33 cellular contexts compared by ENCODE assay signal in the genomic region with DNA sequence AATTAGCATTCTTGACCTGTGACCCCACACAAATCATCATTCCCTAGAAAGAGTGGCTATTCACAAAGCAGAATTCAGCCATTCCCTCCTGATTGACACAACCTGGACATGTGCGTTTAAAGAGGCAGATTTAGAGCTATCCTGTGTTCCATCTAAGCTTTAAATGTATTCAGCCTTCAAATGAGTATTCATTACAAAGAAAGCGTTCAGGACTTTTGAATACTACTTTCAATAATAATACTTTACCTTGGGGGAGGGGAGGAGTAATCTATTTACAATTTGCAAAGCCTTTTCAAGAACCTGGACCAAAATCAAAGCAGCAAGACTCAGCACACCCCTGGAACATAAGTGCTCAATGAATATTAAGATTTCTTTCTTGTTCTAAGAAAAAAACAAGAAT. TPM values are rescaled to one million over a fixed set of nuclear protein-coding genes. Genes with fewer than 3 reads are reported as not detected.
"Had no signal": no experiment of that assay in that cellular context is flagged by ENCODE, and none has a peak within 500 bp of the region (broad histone marks: within the 10 kb centered on the region; RNA-seq: fewer than 3 reads in every experiment).

No MANE protein-coding gene starts in this region.

- H3K27ac Mint-ChIP-seq: activated CD4-positive, alpha-beta T cell treated with anti-CD3 and anti-CD28 coated beads, Interleukin-2, amount 10 ng/mL, durations not matched to agents 24 days and 14 days; activated CD8-positive, alpha-beta T cell treated with anti-CD3 and anti-CD28 coated beads for 36 hours; activated naive CD4-positive, alpha-beta T cell treated with anti-CD3 and anti-CD28 coated beads for 36 hours; activated naive CD8-positive, alpha-beta T cell; activated naive CD8-positive, alpha-beta T cell treated with anti-CD3 and anti-CD28 coated beads, Interleukin-2, amount 50 U/mL, for 24 hours; activated T-helper 2 cell treated with anti-CD3 and anti-CD28 coated beads, Interferon-gamma antibody, Interleukin-2, Interleukin-4, amounts not matched to agents 10 μg/mL and 5 μg/mL and 100 μg/mL, durations not matched to agents 14 hours and 24 hours and 36 hours had no signal

- H3K36me3 Mint-ChIP-seq: activated naive CD8-positive, alpha-beta T cell had no signal

- H3K27me3 Mint-ChIP-seq: activated CD4-positive, alpha-beta T cell treated with anti-CD3 and anti-CD28 coated beads, Interleukin-2, amount 10 ng/mL, durations not matched to agents 24 days and 14 days; activated CD8-positive, alpha-beta T cell treated with anti-CD3 and anti-CD28 coated beads for 36 hours; activated naive CD8-positive, alpha-beta T cell; activated naive CD8-positive, alpha-beta T cell treated with anti-CD3 and anti-CD28 coated beads, Interleukin-2, amount 50 U/mL, for 24 hours had no signal

- ATAC-seq: activated CD8-positive, alpha-beta T cell treated with anti-CD3 and anti-CD28 coated beads for 36 hours; activated naive CD8-positive, alpha-beta T cell treated with anti-CD3 and anti-CD28 coated beads, Interleukin-2, amount 50 U/mL, for 24 hours; Right ventricle myocardium inferior had no signal

- H3K4me3 ChIP-seq: PC-9 had no signal

- H3K4me3 Mint-ChIP-seq: activated CD4-positive, alpha-beta T cell treated with anti-CD3 and anti-CD28 coated beads, Interleukin-2, amount 10 ng/mL, durations not matched to agents 24 days and 14 days; activated CD8-positive, alpha-beta T cell treated with anti-CD3 and anti-CD28 coated beads for 36 hours; activated naive CD4-positive, alpha-beta T cell treated with anti-CD3 and anti-CD28 coated beads for 36 hours; activated naive CD8-positive, alpha-beta T cell; activated naive CD8-positive, alpha-beta T cell treated with anti-CD3 and anti-CD28 coated beads, Interleukin-2, amount 50 U/mL, for 24 hours had no signal

- H3K27me3 ChIP-seq: brain microvascular endothelial cell had no signal

- H3K36me3 ChIP-seq: brain microvascular endothelial cell, WERI-Rb-1 had no signal

- DNase-seq: activated CD4-positive, alpha-beta T cell treated with anti-CD3 and anti-CD28 coated beads, Interleukin-2, amount 10 ng/mL, durations not matched to agents 24 days and 14 days; activated CD4-positive, alpha-beta T cell treated with anti-CD3 and anti-CD28 coated beads, Interleukin-2, amount 50 U/mL, for 4 hours; activated CD8-positive, alpha-beta T cell treated with anti-CD3 and anti-CD28 coated beads for 36 hours; activated gamma-delta T cell; activated naive CD4-positive, alpha-beta T cell treated with anti-CD3 and anti-CD28 coated beads for 36 hours; activated naive CD8-positive, alpha-beta T cell treated with anti-CD3 and anti-CD28 coated beads, Interleukin-2, amount 50 U/mL, for 24 hours; activated T-cell treated with anti-CD3 and anti-CD28 coated beads, Interleukin-2, amount 50 U/mL, for 1 hour; anterior cingulate cortex; brain microvascular endothelial cell; central memory CD4-positive, alpha-beta T cell; NCI-H1092 treated with DMSO at 0.1 percent for 48 hours; NCI-H1417; NCI-H146; NCI-H187; NCI-H2029 treated with DMSO at 0.1 percent for 48 hours; NCI-H2107; NCI-H2171; NCI-H510A; NCI-H526; NCI-H748 treated with DMSO at 0.1 percent for 48 hours; SIG-M5; SW 1271; T-helper 1 cell; T-helper 2 cell; T-helper 9 cell; WERI-Rb-1 had no signal

- H3K27ac ChIP-seq: brain microvascular endothelial cell, PC-9, RWPE1, WERI-Rb-1 had no signal

- H2AFZ ChIP-seq: PC-9 had no signal

- H3K4me2 ChIP-seq: PC-9 had no signal

- H3K9me3 Mint-ChIP-seq: activated CD4-positive, alpha-beta T cell treated with anti-CD3 and anti-CD28 coated beads, Interleukin-2, amount 10 ng/mL, durations not matched to agents 24 days and 14 days; activated CD8-positive, alpha-beta T cell treated with anti-CD3 and anti-CD28 coated beads for 36 hours; activated naive CD4-positive, alpha-beta T cell treated with anti-CD3 and anti-CD28 coated beads for 36 hours; activated naive CD8-positive, alpha-beta T cell treated with anti-CD3 and anti-CD28 coated beads, Interleukin-2, amount 50 U/mL, for 24 hours; activated T-helper 2 cell treated with anti-CD3 and anti-CD28 coated beads, Interferon-gamma antibody, Interleukin-2, Interleukin-4, amounts not matched to agents 10 μg/mL and 5 μg/mL and 100 μg/mL, durations not matched to agents 14 hours and 24 hours and 36 hours had no signal

- H3K4me1 Mint-ChIP-seq: activated CD4-positive, alpha-beta T cell treated with anti-CD3 and anti-CD28 coated beads, Interleukin-2, amount 10 ng/mL, durations not matched to agents 24 days and 14 days; activated naive CD8-positive, alpha-beta T cell treated with anti-CD3 and anti-CD28 coated beads, Interleukin-2, amount 50 U/mL, for 24 hours had no signal

RNA-seq across cellular contexts. Expression of gene GPC4, which starts 22.5 kb away (rescaled TPM):
- total RNA-seq: activated CD8-positive, alpha-beta memory T cell treated with anti-CD3 and anti-CD28 coated beads for 36 hours; activated CD8-positive, alpha-beta T cell treated with anti-CD3 and anti-CD28 coated beads for 36 hours; activated T-helper 2 cell treated with anti-CD3 and anti-CD28 coated beads, Interferon-gamma antibody, Interleukin-2, Interleukin-4, amounts not matched to agents 10 μg/mL and 5 μg/mL and 100 μg/mL, durations not matched to agents 14 hours and 24 hours and 36 hours; OCI-LY7 had no signal
